In genomic region chr3:12556243-12556722, GRCh38 we compare ENCODE assay signal across 1 cellular context.
TF ChIP-seq lines count a peak whose summit lies in the region.

No MANE protein-coding gene starts in this region.

TF ChIP-seq in HepG2, 621 proteins besides CTCF, POLR2A, EP300 and RAD21 (continued from another document):
- 0 out of 2 replicates have a peak, but pooled peaks have one; percentile 2 for TF ChIP-seq AFF4 (CRISPR knock-in tag; IDR thresholded peaks at IDR 0.05)
- TF ChIP-seq ZNF772 (CRISPR knock-in tag; IDR thresholded peaks at IDR 0.05): no peak
- TF ChIP-seq NCOA1 (CRISPR knock-in tag; IDR thresholded peaks at IDR 0.05): peak; percentile 31; the same call in 1 of the 2 replicates
- no peak for TF ChIP-seq ZNF777 (CRISPR knock-in tag; IDR thresholded peaks at IDR 0.05)
- no peak for TF ChIP-seq THRA (CRISPR knock-in tag; IDR thresholded peaks at IDR 0.05; ENCODE audit: borderline replicate concordance)
- TF ChIP-seq CREB1 (IDR thresholded peaks at IDR 0.05): no peak
- TF ChIP-seq CREB1 (CRISPR knock-in tag; IDR thresholded peaks at IDR 0.05): no peak
- TF ChIP-seq PHF21A (CRISPR knock-in tag; IDR thresholded peaks at IDR 0.05): no peak
- TF ChIP-seq MAX (IDR thresholded peaks at IDR 0.05): no peak
- TF ChIP-seq, protein P1, sequence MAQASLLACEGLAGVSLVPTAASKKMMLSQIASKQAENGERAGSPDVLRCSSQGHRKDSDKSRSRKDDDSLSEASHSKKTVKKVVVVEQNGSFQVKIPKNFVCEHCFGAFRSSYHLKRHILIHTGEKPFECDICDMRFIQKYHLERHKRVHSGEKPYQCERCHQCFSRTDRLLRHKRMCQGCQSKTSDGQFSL (CRISPR knock-in tag; IDR thresholded peaks at IDR 0.05): 0 out of 2 replicates have a peak, but pooled peaks have one; percentile 3
- TF ChIP-seq ZNF782 (CRISPR knock-in tag; IDR thresholded peaks at IDR 0.05; ENCODE audit: borderline replicate concordance): no peak
- TF ChIP-seq CC2D1A (CRISPR knock-in tag; IDR thresholded peaks at IDR 0.05): no peak
- no peak for TF ChIP-seq GPBP1L1 (CRISPR knock-in tag; IDR thresholded peaks at IDR 0.05)
- TF ChIP-seq ZNF562 (CRISPR knock-in tag; IDR thresholded peaks at IDR 0.05; ENCODE audit: borderline replicate concordance): no peak
- no peak for TF ChIP-seq ZNF282 (IDR thresholded peaks at IDR 0.05; ENCODE audit: partially characterized antibody)
- no peak for TF ChIP-seq ZFYVE20 (CRISPR knock-in tag; IDR thresholded peaks at IDR 0.05; ENCODE audit: borderline replicate concordance, low read depth)
- 0 out of 2 replicates have a peak, but pooled peaks have one; percentile 10 for TF ChIP-seq STAT6 (CRISPR knock-in tag; IDR thresholded peaks at IDR 0.05; ENCODE audit: borderline replicate concordance)
- no peak for TF ChIP-seq IKZF4 (CRISPR knock-in tag; IDR thresholded peaks at IDR 0.05; ENCODE audit: borderline replicate concordance, low read depth, not compliant biosample characterization)
- TF ChIP-seq ARNTL (CRISPR knock-in tag; IDR thresholded peaks at IDR 0.05): no peak
- no peak for TF ChIP-seq ZNF619 (CRISPR knock-in tag; IDR thresholded peaks at IDR 0.05)
- 0 out of 2 replicates have a peak, but pooled peaks have one; percentile 2 for TF ChIP-seq LCORL (IDR thresholded peaks at IDR 0.05)
- TF ChIP-seq LCORL (CRISPR knock-in tag; IDR thresholded peaks at IDR 0.05): no peak
- TF ChIP-seq SMAD9 (CRISPR knock-in tag; IDR thresholded peaks at IDR 0.05): no peak
- TF ChIP-seq ZNF501 (CRISPR knock-in tag; IDR thresholded peaks at IDR 0.05): no peak
- no peak for TF ChIP-seq ZNF567 (CRISPR knock-in tag; IDR thresholded peaks at IDR 0.05; ENCODE audit: borderline replicate concordance)
- TF ChIP-seq FOXO4 (CRISPR knock-in tag; conservative IDR thresholded peaks at IDR 0.05): 0 out of 2 replicates have a peak, but pooled peaks have one; percentile 87
- no peak for TF ChIP-seq ZFP90 (CRISPR knock-in tag; IDR thresholded peaks at IDR 0.05; ENCODE audit: borderline replicate concordance)
- no peak for TF ChIP-seq TBX3 (IDR thresholded peaks at IDR 0.05; ENCODE audit: borderline replicate concordance)
- TF ChIP-seq, protein P2, sequence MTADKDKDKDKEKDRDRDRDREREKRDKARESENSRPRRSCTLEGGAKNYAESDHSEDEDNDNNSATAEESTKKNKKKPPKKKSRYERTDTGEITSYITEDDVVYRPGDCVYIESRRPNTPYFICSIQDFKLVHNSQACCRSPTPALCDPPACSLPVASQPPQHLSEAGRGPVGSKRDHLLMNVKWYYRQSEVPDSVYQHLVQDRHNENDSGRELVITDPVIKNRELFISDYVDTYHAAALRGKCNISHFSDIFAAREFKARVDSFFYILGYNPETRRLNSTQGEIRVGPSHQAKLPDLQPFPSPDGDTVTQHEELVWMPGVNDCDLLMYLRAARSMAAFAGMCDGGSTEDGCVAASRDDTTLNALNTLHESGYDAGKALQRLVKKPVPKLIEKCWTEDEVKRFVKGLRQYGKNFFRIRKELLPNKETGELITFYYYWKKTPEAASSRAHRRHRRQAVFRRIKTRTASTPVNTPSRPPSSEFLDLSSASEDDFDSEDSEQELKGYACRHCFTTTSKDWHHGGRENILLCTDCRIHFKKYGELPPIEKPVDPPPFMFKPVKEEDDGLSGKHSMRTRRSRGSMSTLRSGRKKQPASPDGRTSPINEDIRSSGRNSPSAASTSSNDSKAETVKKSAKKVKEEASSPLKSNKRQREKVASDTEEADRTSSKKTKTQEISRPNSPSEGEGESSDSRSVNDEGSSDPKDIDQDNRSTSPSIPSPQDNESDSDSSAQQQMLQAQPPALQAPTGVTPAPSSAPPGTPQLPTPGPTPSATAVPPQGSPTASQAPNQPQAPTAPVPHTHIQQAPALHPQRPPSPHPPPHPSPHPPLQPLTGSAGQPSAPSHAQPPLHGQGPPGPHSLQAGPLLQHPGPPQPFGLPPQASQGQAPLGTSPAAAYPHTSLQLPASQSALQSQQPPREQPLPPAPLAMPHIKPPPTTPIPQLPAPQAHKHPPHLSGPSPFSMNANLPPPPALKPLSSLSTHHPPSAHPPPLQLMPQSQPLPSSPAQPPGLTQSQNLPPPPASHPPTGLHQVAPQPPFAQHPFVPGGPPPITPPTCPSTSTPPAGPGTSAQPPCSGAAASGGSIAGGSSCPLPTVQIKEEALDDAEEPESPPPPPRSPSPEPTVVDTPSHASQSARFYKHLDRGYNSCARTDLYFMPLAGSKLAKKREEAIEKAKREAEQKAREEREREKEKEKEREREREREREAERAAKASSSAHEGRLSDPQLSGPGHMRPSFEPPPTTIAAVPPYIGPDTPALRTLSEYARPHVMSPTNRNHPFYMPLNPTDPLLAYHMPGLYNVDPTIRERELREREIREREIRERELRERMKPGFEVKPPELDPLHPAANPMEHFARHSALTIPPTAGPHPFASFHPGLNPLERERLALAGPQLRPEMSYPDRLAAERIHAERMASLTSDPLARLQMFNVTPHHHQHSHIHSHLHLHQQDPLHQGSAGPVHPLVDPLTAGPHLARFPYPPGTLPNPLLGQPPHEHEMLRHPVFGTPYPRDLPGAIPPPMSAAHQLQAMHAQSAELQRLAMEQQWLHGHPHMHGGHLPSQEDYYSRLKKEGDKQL (CRISPR knock-in tag; IDR thresholded peaks at IDR 0.05; ENCODE audit: low read depth): peak; percentile 10; the same call in 1 of the 2 replicates
- TF ChIP-seq ZNF232 (CRISPR knock-in tag; IDR thresholded peaks at IDR 0.05; ENCODE audit: borderline replicate concordance): no peak
- TF ChIP-seq POLR2G (IDR thresholded peaks at IDR 0.05; ENCODE audit: low read depth, low read length): no peak
